In genomic region chr16:19689342-19689741, GRCh38 we compare ENCODE assay signal across 2 cellular contexts.
TF ChIP-seq lines count a peak whose summit lies in the region.

No MANE protein-coding gene starts in this region.

TF ChIP-seq in GM12878, 131 proteins besides CTCF, POLR2A, EP300 and RAD21:
- TF ChIP-seq YY1 (IDR thresholded peaks at IDR 0.05; ENCODE audit: low read depth, low read length) = no peak
- no peak for TF ChIP-seq EGR1 (IDR thresholded peaks at IDR 0.05; ENCODE audit: borderline replicate concordance in 1 of 2, low read depth in 2 of 2, low read length in 2 of 2)
- TF ChIP-seq STAT3 (IDR thresholded peaks at IDR 0.05; ENCODE audit: low read depth, low read length) = no peak
- no peak for TF ChIP-seq CBX5 (IDR thresholded peaks at IDR 0.05; ENCODE audit: low read depth)
- no peak for TF ChIP-seq MTA2 (IDR thresholded peaks at IDR 0.05; ENCODE audit: low read depth)
- TF ChIP-seq SMC3 (IDR thresholded peaks at IDR 0.05; ENCODE audit: borderline replicate concordance, low read length) = no peak
- no peak for TF ChIP-seq MEF2B (IDR thresholded peaks at IDR 0.05; ENCODE audit: partially characterized antibody, poor library complexity, severe bottlenecking)
- TF ChIP-seq NR2C1 (IDR thresholded peaks at IDR 0.05) = no peak
- no peak for TF ChIP-seq PAX8 (IDR thresholded peaks at IDR 0.05)
- TF ChIP-seq ZNF687 (IDR thresholded peaks at IDR 0.05) = no peak
- no peak for TF ChIP-seq SIN3A (IDR thresholded peaks at IDR 0.05; ENCODE audit: low read depth, low read length)
- TF ChIP-seq NR2C2 (IDR thresholded peaks at IDR 0.05; ENCODE audit: borderline replicate concordance, control insufficient read depth, insufficient read length, low read depth) = no peak
- TF ChIP-seq ZSCAN29 (IDR thresholded peaks at IDR 0.05) = no peak
- TF ChIP-seq POLR2AphosphoS2 (IDR thresholded peaks at IDR 0.05; ENCODE audit: low read depth, low read length) = no peak
- TF ChIP-seq IRF5 (IDR thresholded peaks at IDR 0.05; ENCODE audit: borderline replicate concordance) = no peak
- no peak for TF ChIP-seq CREM (IDR thresholded peaks at IDR 0.05; ENCODE audit: low read depth)
- no peak for TF ChIP-seq RCOR1 (conservative IDR thresholded peaks at IDR 0.05; ENCODE audit: low read depth, low read length)
- TF ChIP-seq CHD2 (IDR thresholded peaks at IDR 0.05; ENCODE audit: borderline replicate concordance, low read depth, low read length) = no peak
- TF ChIP-seq TBL1XR1 (IDR thresholded peaks at IDR 0.05; ENCODE audit: low read depth, low read length) = no peak

TF ChIP-seq in SK-N-SH treated with all-trans-retinoic acid at 6 μM for 48 hours, 23 proteins besides CTCF, POLR2A, EP300 and RAD21:
- TF ChIP-seq ZNF70 (CRISPR knock-in tag; IDR thresholded peaks at IDR 0.05) (no peak), POU6F1 (CRISPR knock-in tag; IDR thresholded peaks at IDR 0.05; ENCODE audit: borderline replicate concordance, low read depth) (no peak), CSRNP3 (CRISPR knock-in tag; IDR thresholded peaks at IDR 0.05) (no peak), RARB (CRISPR knock-in tag; IDR thresholded peaks at IDR 0.05) (no peak), GLIS3 (CRISPR knock-in tag; IDR thresholded peaks at IDR 0.05) (no peak), ZNF565 (CRISPR knock-in tag; conservative IDR thresholded peaks at IDR 0.05; ENCODE audit: low read depth) (no peak), TCF4 (CRISPR knock-in tag; IDR thresholded peaks at IDR 0.05; ENCODE audit: borderline replicate concordance) (no peak), ZNF8 (CRISPR knock-in tag; IDR thresholded peaks at IDR 0.05) (no peak), ZFP3 (CRISPR knock-in tag; IDR thresholded peaks at IDR 0.05) (no peak), PPARA (CRISPR knock-in tag; IDR thresholded peaks at IDR 0.05; ENCODE audit: borderline replicate concordance) (no peak), ESRRG (CRISPR knock-in tag; IDR thresholded peaks at IDR 0.05) (no peak), ZFP30 (CRISPR knock-in tag; IDR thresholded peaks at IDR 0.05) (no peak), BACH2 (CRISPR knock-in tag; IDR thresholded peaks at IDR 0.05; ENCODE audit: borderline replicate concordance) (no peak)
TF ChIP-seq in SK-N-SH treated with all-trans-retinoic acid at 6 μM for 48 hours: peak in this region for 0.
